Comparison of ENCODE assay signal across 18 cellular contexts in the genomic region with DNA sequence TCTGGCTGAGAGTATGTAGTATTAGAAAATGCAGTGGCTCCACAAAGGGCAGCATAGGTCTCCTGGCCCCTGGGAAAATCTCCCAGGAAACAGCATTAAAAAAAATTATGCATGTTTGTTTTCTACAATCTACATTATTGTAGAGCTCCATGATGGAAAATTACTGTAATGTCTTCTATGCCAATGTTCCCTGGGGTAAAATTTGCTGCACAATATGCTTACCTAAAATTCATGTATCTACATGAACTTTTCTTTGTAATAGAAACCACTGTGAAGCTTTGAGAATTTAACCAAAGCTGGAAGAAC.
"Had no signal": no experiment of that assay in that cellular context is flagged by ENCODE, and none has a peak within 500 bp of the region (broad histone marks: within the 10 kb centered on the region; RNA-seq: fewer than 3 reads in every experiment).

No MANE protein-coding gene starts in this region.

- H3K36me3 ChIP-seq: gastroesophageal sphincter, heart right ventricle, left ventricle myocardium inferior, tibial artery, WERI-Rb-1 had no signal

- H3K4me3 ChIP-seq: dorsolateral prefrontal cortex, gastroesophageal sphincter, heart right ventricle, left ventricle myocardium inferior, tibial artery had no signal

- H3K27me3 ChIP-seq: dorsolateral prefrontal cortex, gastroesophageal sphincter, heart right ventricle, tibial artery had no signal

- ATAC-seq: activated CD4-positive, alpha-beta T cell treated with anti-CD3 and anti-CD28 coated beads for 36 hours; gastroesophageal sphincter; natural killer cell had no signal

- H3K9me3 ChIP-seq: gastroesophageal sphincter, heart right ventricle, left ventricle myocardium inferior, tibial artery had no signal

- DNase-seq: activated CD4-positive, alpha-beta T cell treated with anti-CD3 and anti-CD28 coated beads for 36 hours; activated CD4-positive, alpha-beta T cell treated with anti-CD3 and anti-CD28 coated beads, Interleukin-2, amount 50 U/mL, for 48 hours; activated gamma-delta T cell treated with Interleukin-2 at 50 U/mL for 16 hours; caudate nucleus; dorsolateral prefrontal cortex; heart right ventricle; left ventricle myocardium inferior; natural killer cell; nucleus accumbens; posterior cingulate gyrus; stimulated activated CD4-positive, alpha-beta T cell treated with anti-CD3 and anti-CD28 coated beads, Interleukin-12 subunit alpha, Interleukin-12 subunit beta, amount 100 ng/mL, for 4 hours; stimulated activated CD4-positive, alpha-beta T cell treated with anti-CD3 and anti-CD28 coated beads, Interleukin-1b, Interleukin-23, amount 100 ng/mL, for 48 hours; stimulated activated naive CD4-positive, alpha-beta T cell treated with Interleukin-2 at 50 U/mL for 16 hours; SW 1271; T-helper 2 cell; tibial artery; WERI-Rb-1 had no signal

- H3K27ac ChIP-seq: gastroesophageal sphincter, heart right ventricle, left ventricle myocardium inferior, tibial artery, WERI-Rb-1 had no signal
